In the genomic region with DNA sequence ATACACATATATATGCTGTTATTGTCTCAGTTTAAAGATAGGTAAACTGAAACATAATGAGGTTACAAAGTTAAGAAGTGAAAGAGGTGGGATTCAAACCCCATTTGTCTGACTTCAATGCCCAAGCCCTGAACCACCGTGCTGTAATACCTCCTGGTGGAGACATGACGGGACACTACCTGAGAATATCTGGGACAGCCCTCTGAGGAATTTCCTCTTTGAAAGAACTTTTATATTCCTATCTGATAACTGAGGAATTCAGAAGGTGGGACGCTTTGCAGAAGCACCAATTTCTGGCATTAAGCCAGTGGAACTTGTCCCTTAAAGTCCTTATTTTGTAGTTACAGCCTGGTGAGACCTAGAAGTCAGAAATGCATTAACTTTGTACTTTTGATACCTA, we compare ENCODE assay signal across 34 cellular contexts. TPM values are rescaled to one million over a fixed set of nuclear protein-coding genes. Genes with fewer than 3 reads are reported as not detected.
"Had no signal": no experiment of that assay in that cellular context is flagged by ENCODE, and none has a peak within 500 bp of the region (broad histone marks: within the 10 kb centered on the region; RNA-seq: fewer than 3 reads in every experiment).

No MANE protein-coding gene starts in this region.

- H3K4me3 Mint-ChIP-seq: natural killer cell; nephron; neural progenitor cell; stimulated activated memory B cell treated with anti-CD40 and anti-IgM and Interleukin-4, amounts not matched to agents 10 μg/mL and 1 μg/mL and 100 μg/mL, for 72 hours; stimulated activated naive CD8-positive, alpha-beta T cell treated with anti-CD3 and anti-CD28 coated beads, Interleukin-15, amount 100 ng/mL, for 72 hours had no signal

- H3K4me1 ChIP-seq: neural progenitor cell, parathyroid adenoma, psoas muscle, thyroid gland, tibial nerve, vagina had no signal

- H3K27ac ChIP-seq: neural progenitor cell, ovary, parathyroid adenoma, psoas muscle, skin epidermis, spleen, thoracic aorta, thyroid gland, tibial nerve, upper lobe of left lung, vagina had no signal

- H3K36me3 ChIP-seq: neural progenitor cell, ovary, spleen, thoracic aorta, thyroid gland, tibial nerve, upper lobe of left lung, vagina had no signal

- H2AFZ ChIP-seq: neural progenitor cell, parathyroid adenoma had no signal

- H3K4me3 ChIP-seq: neural progenitor cell, ovary, psoas muscle, skin epidermis, smooth muscle cell, spleen, thoracic aorta, thyroid gland, tibial nerve, upper lobe of left lung, vagina had no signal

- H3K9me3 ChIP-seq: ovary, psoas muscle, thoracic aorta, thyroid gland, vagina had no signal

- H3K4me2 ChIP-seq: neural progenitor cell, smooth muscle cell had no signal

- H3K4me1 Mint-ChIP-seq: nephron had no signal

- ATAC-seq: natural killer cell; psoas muscle; right cardiac atrium; sciatic nerve; stimulated activated memory B cell treated with anti-CD40 and anti-IgM and Interleukin-4, amounts not matched to agents 10 μg/mL and 1 μg/mL and 100 μg/mL, for 72 hours had no signal

- DNase-seq: natural killer cell; occipital lobe; ovary; posterior cingulate gyrus; psoas muscle; right cardiac atrium; spleen; stimulated activated CD4-positive, alpha-beta T cell treated with anti-CD3 and anti-CD28 coated beads, Interleukin-12 subunit alpha, Interleukin-12 subunit beta, amount 100 ng/mL, for 4 hours; stimulated activated CD4-positive, alpha-beta T cell treated with anti-CD3 and anti-CD28 coated beads, Interleukin-1b, Interleukin-23, amount 100 ng/mL, for 48 hours; stimulated activated CD4-positive, alpha-beta T cell treated with anti-CD3 and anti-CD28 coated beads, Interleukin-4, amount 100 ng/mL, for 1 hour; stimulated activated CD4-positive, alpha-beta T cell treated with anti-CD3 and anti-CD28 coated beads, Interleukin-4, amount 100 ng/mL, for 4 hours; stimulated activated CD8-positive, alpha-beta memory T cell treated with anti-CD3 and anti-CD28 coated beads, Interleukin-4, amount 100 ng/mL, for 48 hours; stimulated activated naive CD4-positive, alpha-beta T cell; stimulated activated naive CD8-positive, alpha-beta T cell treated with anti-CD3 and anti-CD28 coated beads, Interleukin-15, amount 100 ng/mL, for 72 hours; stimulated activated naive CD8-positive, alpha-beta T cell treated with anti-CD3 and anti-CD28 coated beads, Interleukin-15, Interleukin-2, amounts not matched to agents 100 U/mL and 50 U/mL, for 24 hours; substantia nigra; thyroid gland; upper lobe of left lung had no signal

- H3K9ac ChIP-seq: neural progenitor cell, parathyroid adenoma had no signal

- H3K27me3 Mint-ChIP-seq: progenitor cell of endocrine pancreas; stimulated activated memory B cell treated with anti-CD40 and anti-IgM and Interleukin-4, amounts not matched to agents 10 μg/mL and 1 μg/mL and 100 μg/mL, for 72 hours had no signal

- H3K79me2 ChIP-seq: parathyroid adenoma had no signal

- H3K36me3 Mint-ChIP-seq: natural killer cell; neural progenitor cell; stimulated activated memory B cell treated with anti-CD40 and anti-IgM and Interleukin-4, amounts not matched to agents 10 μg/mL and 1 μg/mL and 100 μg/mL, for 72 hours had no signal

- H3K27me3 ChIP-seq: neural progenitor cell, ovary, spleen, thyroid gland, tibial nerve, upper lobe of left lung, vagina had no signal

- H3K27ac Mint-ChIP-seq: nephron; neural progenitor cell; progenitor cell of endocrine pancreas; stimulated activated memory B cell treated with anti-CD40 and anti-IgM and Interleukin-4, amounts not matched to agents 10 μg/mL and 1 μg/mL and 100 μg/mL, for 72 hours; stimulated activated naive CD8-positive, alpha-beta T cell treated with anti-CD3 and anti-CD28 coated beads, Interleukin-15, amount 100 ng/mL, for 72 hours had no signal

- H3K9me3 Mint-ChIP-seq: natural killer cell; stimulated activated memory B cell treated with anti-CD40 and anti-IgM and Interleukin-4, amounts not matched to agents 10 μg/mL and 1 μg/mL and 100 μg/mL, for 72 hours had no signal

- FAIRE-seq: urothelium cell line had no signal

RNA-seq across cellular contexts. Expression of a gene that starts 32.1 kb away (rescaled TPM):
- total RNA-seq: occipital lobe, osteoblast, progenitor cell of endocrine pancreas, renal cortical epithelial cell, smooth muscle cell, temporal lobe, thoracic aorta, tibial nerve, vagina had no signal
- polyA plus RNA-seq: neural cell, psoas muscle, smooth muscle cell had no signal
